Comparison of ENCODE assay signal across 24 cellular contexts in genomic region chr19:50857366-50857765, GRCh38. TPM values are rescaled to one million over a fixed set of nuclear protein-coding genes. Genes with fewer than 3 reads are reported as not detected.
A peak's percentile ranks its signal among the peaks of the same experiment; 100 is the strongest.
DNase-seq lines count a peak whose midpoint lies in the region; ATAC-seq and TF ChIP-seq lines count a peak whose summit lies in the region.
"Had no signal": no experiment of that assay in that cellular context is flagged by ENCODE, and none has a peak within 500 bp of the region (broad histone marks: within the 10 kb centered on the region; RNA-seq: fewer than 3 reads in every experiment).

No MANE protein-coding gene starts in this region.

- CTCF ChIA-PET in PC-9 (lab: Charles Lee) = no interaction called here

- no peak overlapping the region for H3K4me2 ChIP-seq in PC-9
- H3K4me2 ChIP-seq: BLaER1, KMS-11 had no signal

- H3K9me3 ChIP-seq in prostate gland = no peaks in the 10 kb centered on the region
- no peaks in the 10 kb centered on the region; the same call in 1 of the 2 replicates for H3K9me3 ChIP-seq in PC-9 (ENCODE audit: insufficient read depth, low read depth)

- no peaks in the 10 kb centered on the region for H3F3A ChIP-seq in PC-9 (ENCODE audit: insufficient read depth, low read depth)

- TF ChIP-seq POLR2A in prostate gland (IDR thresholded peaks at IDR 0.05) = no peak

- peak overlapping the region; percentile 66 for H3K4me3 ChIP-seq in LNCaP clone FGC (ENCODE audit: low read depth, low read length)
- H3K4me3 ChIP-seq in prostate gland = peak overlapping the region; percentile 54 to 61
- H3K4me3 ChIP-seq in PC-9 = no peak overlapping the region
- H3K4me3 ChIP-seq: BLaER1, GM12878, GM23248 had no signal

- DNase-seq in LNCaP clone FGC (ENCODE audit: low read depth) (no peak), endothelial cell (ENCODE audit: low spot score) (no peak), prostate gland (ENCODE audit: low spot score) (no peak), PC-9 (no peak), hippocampal formation (lab: John Stamatoyannopoulos, UW) (no peak)
- DNase-seq: 8988T; CD4-positive, CD25-positive, alpha-beta regulatory T cell; CD8-positive, alpha-beta memory T cell; COR-L47; DMS 273 treated with DMSO at 0.1 percent for 48 hours; DMS53; DND-41; EL; GM23248; H9 had no signal

- H3K27me3 ChIP-seq in prostate gland (replicated peaks; ENCODE audit: insufficient read depth) = no peaks in the 10 kb centered on the region
- H3K27me3 ChIP-seq in PC-9 (ENCODE audit: insufficient read depth, low read depth) = peaks cover 96% of the 10 kb centered on the region
- H3K27me3 ChIP-seq: BLaER1 had no signal

- H3K9me2 ChIP-seq in PC-9 (ENCODE audit: insufficient read depth) = no peaks in the 10 kb centered on the region

- intact Hi-C loops in prostate gland (cut with DNase I) (no loop called here), PC-9 (cut with micrococcal nuclease; ENCODE audit: unreplicated experiment) (no loop called here)

- H3K9me3 Mint-ChIP-seq in endothelial cell (ENCODE audit: unreplicated experiment) = peaks cover 24% of the 10 kb centered on the region

- 49% methylated on average over 6 of the region's 6 CpGs for WGBS in prostate gland

- peaks cover 11% of the 10 kb centered on the region for H3K36me3 Mint-ChIP-seq in endothelial cell (ENCODE audit: low read depth, unreplicated experiment)
- H3K36me3 Mint-ChIP-seq: CD4-positive, CD25-positive, alpha-beta regulatory T cell; CD8-positive, alpha-beta memory T cell had no signal

- H3K36me3 ChIP-seq in prostate gland (peaks cover 0 to 10% of the 10 kb centered on the region in 2 donors), PC-9 (ENCODE audit: low read depth) (no peaks in the 10 kb centered on the region)
- H3K36me3 ChIP-seq: BLaER1 had no signal

- no peak overlapping the region for H3K27ac Mint-ChIP-seq in endothelial cell (ENCODE audit: unreplicated experiment)
- H3K27ac Mint-ChIP-seq: CD8-positive, alpha-beta memory T cell had no signal

- ATAC-seq in GM18502 (IDR thresholded peaks at IDR 0.05; ENCODE audit: poor library complexity, unreplicated experiment) = no peak
- ATAC-seq: GM12878 had no signal

- peak overlapping the region; percentile 100 for H3K27ac ChIP-seq in 22Rv1
- peak overlapping the region; percentile 97 to 98 for H3K27ac ChIP-seq in prostate gland
- no peak overlapping the region for H3K27ac ChIP-seq in PC-9
- H3K27ac ChIP-seq: BLaER1, GM23248, HL-60, KMS-11 had no signal

- H4K20me1 ChIP-seq in PC-9 (ENCODE audit: insufficient read depth) = no peaks in the 10 kb centered on the region
- H4K20me1 ChIP-seq: BLaER1 had no signal

- BruUV-seq in PC-9 (replicated peaks; lab: Mats Ljungman, UMichigan) = no TSS peak

- H3K4me1 Mint-ChIP-seq in endothelial cell (ENCODE audit: unreplicated experiment) = no peaks in the 10 kb centered on the region
- H3K4me1 Mint-ChIP-seq: CD4-positive, CD25-positive, alpha-beta regulatory T cell; CD8-positive, alpha-beta memory T cell had no signal

- H2AFZ ChIP-seq in PC-9 = no peak overlapping the region
- H2AFZ ChIP-seq: GM23248 had no signal

- POLR2A ChIA-PET in PC-9 (lab: Charles Lee; ENCODE audit: unreplicated experiment) = no interaction called here

- no peaks in the 10 kb centered on the region for H3K79me2 ChIP-seq in PC-9 (ENCODE audit: low read depth)

- H3K4me1 ChIP-seq in prostate gland (replicated peaks) (no peaks in the 10 kb centered on the region), PC-9 (replicated peaks; ENCODE audit: insufficient read depth) (no peaks in the 10 kb centered on the region)

- peaks cover 14% of the 10 kb centered on the region for H3K27me3 Mint-ChIP-seq in endothelial cell (ENCODE audit: unreplicated experiment)

- TF ChIP-seq CTCF in 22Rv1 (IDR thresholded peaks at IDR 0.05) (no peak), LNCaP clone FGC (IDR thresholded peaks at IDR 0.05; ENCODE audit: control insufficient read depth, extremely low read depth, insufficient read depth) (no peak), endothelial cell (IDR thresholded peaks at IDR 0.05; ENCODE audit: unreplicated experiment) (no peak), prostate gland (IDR thresholded peaks at IDR 0.05) (no peak), PC-9 (conservative IDR thresholded peaks at IDR 0.05) (no peak)

- H3K4me3 Mint-ChIP-seq in endothelial cell (ENCODE audit: unreplicated experiment) = peak overlapping the region; percentile 8
- H3K4me3 Mint-ChIP-seq: CD4-positive, CD25-positive, alpha-beta regulatory T cell; CD8-positive, alpha-beta memory T cell; H9 had no signal

RNA-seq across cellular contexts. Expression of gene KLK3, which starts 2.7 kb away (rescaled TPM):
- total RNA-seq in endothelial cell (ENCODE audit: unreplicated experiment) (not detected), prostate gland (over 10,000 TPM in 1 of 2 donors, 1,000 to 10,000 TPM in 1; 7,620 to 35,247 TPM), PC-9 (2021) (not detected in 2 replicates)
- total RNA-seq: A673; CD4-positive, CD25-positive, alpha-beta regulatory T cell; CD8-positive, alpha-beta memory T cell; G401; GM12878; GM23248; H9; HT1080 had no signal

RNA-seq across cellular contexts. Expression of gene KLK2, which starts 15.9 kb away (rescaled TPM):
- total RNA-seq in endothelial cell (ENCODE audit: unreplicated experiment) = not detected
- total RNA-seq in prostate gland = over 10,000 TPM in 1 of 2 donors, 1,000 to 10,000 TPM in 1; 3,344 to 10,024 TPM
- total RNA-seq in PC-9 (2021) = not detected in 2 replicates
- total RNA-seq: A673; CD4-positive, CD25-positive, alpha-beta regulatory T cell; CD8-positive, alpha-beta memory T cell; G401; GM23248; H9; HT1080 had no signal

RNA-seq across cellular contexts. Expression of gene KLK15, which starts 24.0 kb away (rescaled TPM):
- total RNA-seq in endothelial cell (ENCODE audit: unreplicated experiment) (not detected), prostate gland (1 to 10 TPM; 4.0 to 8.5 TPM), PC-9 (2021) (not detected in 2 replicates)
- total RNA-seq: A673; CD4-positive, CD25-positive, alpha-beta regulatory T cell; CD8-positive, alpha-beta memory T cell; G401; GM12878; GM23248; H9; HT1080 had no signal

RNA-seq across cellular contexts. Expression of gene KLK1, which starts 33.8 kb away (rescaled TPM):
- 2.7 TPM for total RNA-seq in endothelial cell (ENCODE audit: unreplicated experiment)
- 10 to 100 TPM in 1 of 2 donors, 1 to 10 TPM in 1; 8.3 to 45.2 TPM for total RNA-seq in prostate gland
- not detected in 2 replicates for total RNA-seq in PC-9 (2021)
- total RNA-seq: A673, G401, GM23248, HT1080 had no signal

RNA-seq across cellular contexts. Expression of gene KLK4, which starts 53.8 kb away (rescaled TPM):
- total RNA-seq in endothelial cell (ENCODE audit: unreplicated experiment) = not detected
- 100 to 1,000 TPM; 188 to 330 TPM for total RNA-seq in prostate gland
- not detected in 2 replicates for total RNA-seq in PC-9 (2021)
- total RNA-seq: A673; CD4-positive, CD25-positive, alpha-beta regulatory T cell; CD8-positive, alpha-beta memory T cell; G401; GM12878; GM23248; HT1080 had no signal

Comparison
In these comparisons a context has a peak if more than half of its experiments do, and no peak if none do; other contexts are left out.
1. RNA of gene KLK3, which starts 2.7 kb away (total RNA-seq): 7,620 to 35,247 TPM in prostate gland; not detected in endothelial cell (single experiment) and not detected in PC-9; every median in the first group is over 1,000 times any median in the second.
2. RNA of gene KLK2, which starts 15.9 kb away (total RNA-seq): 3,344 to 10,024 TPM in prostate gland; not detected in endothelial cell (single experiment) and not detected in PC-9; every median in the first group is over 1,000 times any median in the second.